Comparison of ENCODE assay signal across 1 cellular context in genomic region chr20:44856847-44857448, GRCh38.
TF ChIP-seq lines count a peak whose summit lies in the region.

No MANE protein-coding gene starts in this region.

TF ChIP-seq in HEK293, 187 proteins besides CTCF, POLR2A, EP300 and RAD21 (continued from another document):
- no peak for TF ChIP-seq ZNF639 (tag by site-specific recombination; IDR thresholded peaks at IDR 0.05)
- no peak for TF ChIP-seq PRDM2 (tag by site-specific recombination; IDR thresholded peaks at IDR 0.05; ENCODE audit: borderline replicate concordance)
- no peak for TF ChIP-seq SCRT2 (tag by site-specific recombination; IDR thresholded peaks at IDR 0.05)
- no peak for TF ChIP-seq ZBTB8A (tag by site-specific recombination; IDR thresholded peaks at IDR 0.05)
TF ChIP-seq in HEK293: peak in this region for 4.
